Comparison of ENCODE assay signal across 28 cellular contexts in the genomic region with DNA sequence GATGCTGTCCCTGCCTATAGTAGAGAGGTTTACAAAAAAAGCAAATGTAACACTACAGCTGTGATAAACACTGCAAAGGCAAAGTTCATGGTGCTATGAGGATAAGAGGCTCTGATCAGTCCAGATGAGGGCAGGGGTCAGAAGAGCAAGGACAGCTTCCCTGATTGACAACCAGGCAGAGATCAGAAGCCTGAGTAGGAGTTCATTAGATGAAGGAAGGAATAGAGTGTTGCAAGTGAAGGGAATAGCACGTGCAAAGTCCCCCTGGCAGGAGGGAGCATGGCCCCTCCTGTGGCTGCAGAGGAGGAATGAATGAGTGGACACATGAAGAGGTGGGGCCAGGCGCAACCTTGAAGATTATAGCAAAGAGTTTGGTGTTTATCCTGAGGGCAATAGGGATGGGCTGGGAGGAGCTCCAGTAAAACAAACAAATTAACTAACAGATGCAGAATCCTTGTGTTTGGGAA.
"Had no signal": no experiment of that assay in that cellular context is flagged by ENCODE, and none has a peak within 500 bp of the region (broad histone marks: within the 10 kb centered on the region; RNA-seq: fewer than 3 reads in every experiment).

No MANE protein-coding gene starts in this region.

- H3K27ac Mint-ChIP-seq: activated B cell treated with CpG ODN at 0.5 μM for 24 hours; activated CD8-positive, alpha-beta T cell treated with anti-CD3 and anti-CD28 coated beads for 36 hours; activated naive CD4-positive, alpha-beta T cell treated with anti-CD3 and anti-CD28 coated beads, Interleukin-2, amount 10 ng/mL, durations not matched to agents 7 days and 5 days; activated naive CD4-positive, alpha-beta T cell treated with anti-CD3 and anti-CD28 coated beads, Interleukin-2, amount 50 U/mL, for 72 hours; activated naive CD8-positive, alpha-beta T cell treated with anti-CD3 and anti-CD28 coated beads, Interleukin-2, amount 10 ng/mL, durations not matched to agents 7 days and 5 days; activated T-cell treated with anti-CD3 and anti-CD28 coated beads, Interleukin-2, amount 50 U/mL, for 72 hours; T-helper 17 cell; T-helper 2 cell treated with Interferon-gamma antibody and Interleukin-4, amounts not matched to agents 5 μg/mL and 100 μg/mL, for 36 hours had no signal

- H3K4me1 Mint-ChIP-seq: activated B cell treated with CpG ODN at 0.5 μM for 24 hours; activated naive CD4-positive, alpha-beta T cell treated with anti-CD3 and anti-CD28 coated beads, Interleukin-2, amount 10 ng/mL, durations not matched to agents 7 days and 5 days; activated naive CD8-positive, alpha-beta T cell treated with anti-CD3 and anti-CD28 coated beads, Interleukin-2, amount 10 ng/mL, durations not matched to agents 7 days and 5 days; T-helper 17 cell had no signal

- H3K9me3 ChIP-seq: ascending aorta had no signal

- H3K27me3 ChIP-seq: ascending aorta had no signal

- H3K27ac ChIP-seq: ascending aorta, WERI-Rb-1 had no signal

- H3K9me3 Mint-ChIP-seq: activated CD8-positive, alpha-beta T cell treated with anti-CD3 and anti-CD28 coated beads for 36 hours had no signal

- H3K4me1 ChIP-seq: ascending aorta had no signal

- ATAC-seq: activated CD4-positive, CD25-positive, alpha-beta regulatory T cell treated with anti-CD3 and anti-CD28 coated beads, Interleukin-2, amount 50 U/mL, for 24 hours; activated CD8-positive, alpha-beta T cell treated with anti-CD3 and anti-CD28 coated beads for 36 hours; activated naive CD4-positive, alpha-beta T cell treated with anti-CD3 and anti-CD28 coated beads, Interleukin-2, amount 50 U/mL, for 72 hours; activated T-cell treated with anti-CD3 and anti-CD28 coated beads, Interleukin-2, amount 50 U/mL, for 72 hours; T-helper 17 cell had no signal

- DNase-seq: activated B cell treated with CpG ODN at 0.5 μM for 24 hours; activated CD4-positive, alpha-beta T cell treated with anti-CD3 and anti-CD28 coated beads for 48 hours; activated CD4-positive, alpha-beta T cell treated with anti-CD3 and anti-CD28 coated beads, Interleukin-2, amount 50 U/mL, for 1 hour; activated CD4-positive, alpha-beta T cell treated with anti-CD3 and anti-CD28 coated beads, Interleukin-2, amount 50 U/mL, for 48 hours; activated CD8-positive, alpha-beta memory T cell treated with anti-CD3 and anti-CD28 coated beads for 24 hours; activated CD8-positive, alpha-beta T cell treated with anti-CD3 and anti-CD28 coated beads for 36 hours; activated gamma-delta T cell; activated naive CD4-positive, alpha-beta T cell; activated naive CD4-positive, alpha-beta T cell treated with anti-CD3 and anti-CD28 coated beads, Interleukin-2, amount 10 ng/mL, durations not matched to agents 7 days and 5 days; activated naive CD8-positive, alpha-beta T cell treated with anti-CD3 and anti-CD28 coated beads, Interleukin-2, amount 10 ng/mL, durations not matched to agents 7 days and 5 days; activated T-cell treated with anti-CD3 and anti-CD28 coated beads, Interleukin-2, amount 50 U/mL, for 1 hour; activated T-cell treated with anti-CD3 and anti-CD28 coated beads, Interleukin-2, amount 50 U/mL, for 72 hours; caudate nucleus; cortex of kidney; dermis blood vessel endothelial cell; effector CD8-positive, alpha-beta T cell; erythroblast; foreskin fibroblast; head of caudate nucleus; T-helper 1 cell; T-helper 17 cell; T1000; WERI-Rb-1 had no signal

- H3K36me3 ChIP-seq: ascending aorta, WERI-Rb-1 had no signal

- H3K36me3 Mint-ChIP-seq: activated naive CD4-positive, alpha-beta T cell treated with anti-CD3 and anti-CD28 coated beads, Interleukin-2, amount 10 ng/mL, durations not matched to agents 7 days and 5 days; activated naive CD4-positive, alpha-beta T cell treated with anti-CD3 and anti-CD28 coated beads, Interleukin-2, amount 50 U/mL, for 72 hours; activated naive CD8-positive, alpha-beta T cell treated with anti-CD3 and anti-CD28 coated beads, Interleukin-2, amount 10 ng/mL, durations not matched to agents 7 days and 5 days; brain had no signal

- H3K4me3 Mint-ChIP-seq: activated B cell treated with CpG ODN at 0.5 μM for 24 hours; activated CD8-positive, alpha-beta T cell treated with anti-CD3 and anti-CD28 coated beads for 36 hours; activated naive CD4-positive, alpha-beta T cell treated with anti-CD3 and anti-CD28 coated beads, Interleukin-2, amount 10 ng/mL, durations not matched to agents 7 days and 5 days; activated naive CD8-positive, alpha-beta T cell treated with anti-CD3 and anti-CD28 coated beads, Interleukin-2, amount 10 ng/mL, durations not matched to agents 7 days and 5 days; activated T-cell treated with anti-CD3 and anti-CD28 coated beads, Interleukin-2, amount 50 U/mL, for 72 hours; brain; T-helper 17 cell; T-helper 2 cell treated with Interferon-gamma antibody and Interleukin-4, amounts not matched to agents 5 μg/mL and 100 μg/mL, for 36 hours had no signal

- H3K27me3 Mint-ChIP-seq: activated B cell treated with CpG ODN at 0.5 μM for 24 hours; activated naive CD4-positive, alpha-beta T cell treated with anti-CD3 and anti-CD28 coated beads, Interleukin-2, amount 10 ng/mL, durations not matched to agents 7 days and 5 days; activated naive CD8-positive, alpha-beta T cell treated with anti-CD3 and anti-CD28 coated beads, Interleukin-2, amount 10 ng/mL, durations not matched to agents 7 days and 5 days; T-helper 17 cell had no signal

- H3K4me3 ChIP-seq: ascending aorta had no signal
